ENCODE assay signal across 36 cellular contexts in the genomic region with DNA sequence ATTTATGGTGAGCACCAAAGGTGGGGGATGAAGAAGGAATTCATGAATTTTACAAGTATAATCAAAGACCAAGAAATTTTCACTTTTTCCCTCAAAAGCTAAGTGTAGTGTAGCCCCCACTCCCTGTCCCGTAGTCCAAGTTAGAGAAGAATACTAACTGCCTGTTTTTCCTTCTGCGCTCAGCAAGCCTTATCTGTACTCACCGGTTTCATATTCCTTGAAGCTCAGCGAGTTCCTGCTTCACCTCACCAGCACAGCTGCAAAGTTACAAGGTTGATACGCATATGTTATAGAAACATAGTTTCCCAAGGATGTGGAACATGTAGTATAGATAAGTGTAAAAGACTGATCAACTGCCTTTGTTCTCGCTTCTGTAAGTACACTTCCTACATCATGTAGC.
"Had no signal": no experiment of that assay in that cellular context is flagged by ENCODE, and none has a peak within 500 bp of the region (broad histone marks: within the 10 kb centered on the region; RNA-seq: fewer than 3 reads in every experiment).

No MANE protein-coding gene starts in this region.

- H3K36me3 Mint-ChIP-seq: activated CD8-positive, alpha-beta memory T cell treated with anti-CD3 and anti-CD28 coated beads, Interleukin-2, amount 10 ng/mL, durations not matched to agents 7 days and 5 days; activated naive CD8-positive, alpha-beta T cell treated with anti-CD3 and anti-CD28 coated beads for 36 hours; T-cell had no signal

- H3K4me1 Mint-ChIP-seq: activated B cell treated with CpG ODN at 0.5 μM for 24 hours had no signal

- H3K4me2 ChIP-seq: KMS-11, PC-9 had no signal

- H3K27me3 Mint-ChIP-seq: activated CD4-positive, alpha-beta memory T cell treated with anti-CD3 and anti-CD28 coated beads, Interleukin-2, amount 10 ng/mL, durations not matched to agents 7 days and 5 days; activated CD8-positive, alpha-beta memory T cell treated with anti-CD3 and anti-CD28 coated beads, Interleukin-2, amount 10 ng/mL, durations not matched to agents 7 days and 5 days; activated naive CD8-positive, alpha-beta T cell treated with anti-CD3 and anti-CD28 coated beads for 36 hours; activated T-helper 17 cell treated with anti-CD3 and anti-CD28 coated beads, Interleukin-2, amount 50 U/mL, for 72 hours had no signal

- H3K27me3 ChIP-seq: cardiac muscle cell had no signal

- H3K27ac Mint-ChIP-seq: activated B cell treated with CpG ODN at 0.5 μM for 24 hours; activated CD4-positive, alpha-beta memory T cell treated with anti-CD3 and anti-CD28 coated beads, Interleukin-2, amount 10 ng/mL, durations not matched to agents 7 days and 5 days; activated CD8-positive, alpha-beta memory T cell treated with anti-CD3 and anti-CD28 coated beads, Interleukin-2, amount 10 ng/mL, durations not matched to agents 7 days and 5 days; activated naive CD8-positive, alpha-beta T cell treated with anti-CD3 and anti-CD28 coated beads for 36 hours; activated T-helper 17 cell treated with anti-CD3 and anti-CD28 coated beads, Interleukin-2, amount 50 U/mL, for 72 hours; T-cell had no signal

- H3K4me3 ChIP-seq: cardiac muscle cell, PC-9 had no signal

- H3K9ac ChIP-seq: KMS-11 had no signal

- H3K36me3 ChIP-seq: cardiac muscle cell had no signal

- H3K9me3 Mint-ChIP-seq: activated B cell treated with CpG ODN at 0.5 μM for 24 hours; activated naive CD8-positive, alpha-beta T cell treated with anti-CD3 and anti-CD28 coated beads for 36 hours; activated T-helper 17 cell treated with anti-CD3 and anti-CD28 coated beads, Interleukin-2, amount 50 U/mL, for 72 hours; central memory CD8-positive, alpha-beta T cell had no signal

- ATAC-seq: activated CD8-positive, alpha-beta memory T cell treated with anti-CD3 and anti-CD28 coated beads, Interleukin-2, amount 10 ng/mL, durations not matched to agents 7 days and 5 days; activated T-helper 17 cell treated with anti-CD3 and anti-CD28 coated beads, Interleukin-2, amount 50 U/mL, for 72 hours; Right ventricle myocardium inferior; SK-N-SH treated with all-trans-retinoic acid at 6 μM for 48 hours; T-cell had no signal

- H2AFZ ChIP-seq: PC-9 had no signal

- H3K27ac ChIP-seq: cardiac muscle cell, KMS-11, PC-9, RWPE1, VCaP had no signal

- FAIRE-seq: RCC 7860 had no signal

- H3K4me3 Mint-ChIP-seq: activated B cell treated with CpG ODN at 0.5 μM for 24 hours; activated CD4-positive, alpha-beta memory T cell treated with anti-CD3 and anti-CD28 coated beads, Interleukin-2, amount 10 ng/mL, durations not matched to agents 7 days and 5 days; activated CD8-positive, alpha-beta memory T cell treated with anti-CD3 and anti-CD28 coated beads, Interleukin-2, amount 10 ng/mL, durations not matched to agents 7 days and 5 days; activated naive CD8-positive, alpha-beta T cell treated with anti-CD3 and anti-CD28 coated beads for 36 hours; activated T-helper 17 cell treated with anti-CD3 and anti-CD28 coated beads, Interleukin-2, amount 50 U/mL, for 72 hours; central memory CD8-positive, alpha-beta T cell; T-cell had no signal

- DNase-seq: activated B cell treated with CpG ODN at 0.5 μM for 24 hours; activated CD4-positive, alpha-beta memory T cell treated with anti-CD3 and anti-CD28 coated beads, Interleukin-2, amount 10 ng/mL, durations not matched to agents 7 days and 5 days; activated CD4-positive, alpha-beta T cell treated with anti-CD3 and anti-CD28 coated beads for 1 hour; activated CD4-positive, alpha-beta T cell treated with anti-CD3 and anti-CD28 coated beads for 48 hours; activated CD8-positive, alpha-beta memory T cell treated with anti-CD3 and anti-CD28 coated beads for 24 hours; activated CD8-positive, alpha-beta memory T cell treated with anti-CD3 and anti-CD28 coated beads, Interleukin-2, amount 10 ng/mL, durations not matched to agents 7 days and 5 days; activated CD8-positive, alpha-beta memory T cell treated with anti-CD3 and anti-CD28 coated beads, Interleukin-2, amount 50 U/mL, for 48 hours; activated effector memory CD4-positive, alpha-beta T cell treated with anti-CD3 and anti-CD28 coated beads, Interleukin-2, amount 50 U/mL, for 16 hours; activated naive CD4-positive, alpha-beta T cell; activated naive CD4-positive, alpha-beta T cell treated with anti-CD3 and anti-CD28 coated beads, Interleukin-2, amount 50 U/mL, for 16 hours; activated naive CD8-positive, alpha-beta T cell treated with anti-CD3 and anti-CD28 coated beads for 36 hours; activated T-cell treated with anti-CD3 and anti-CD28 coated beads, Interleukin-2, amount 50 U/mL, for 48 hours; amniotic stem cell; aorta; MM.1S; MV-4-11; NCI-H1092; NCI-H1436 treated with DMSO at 0.1 percent for 48 hours; NCI-H1694 treated with DMSO at 0.1 percent for 48 hours; NCI-H2029; NCI-H345; NCI-H524 treated with DMSO at 0.1 percent for 48 hours; PC-9; SIG-M5; T-cell; T-helper 2 cell; T-helper 9 cell had no signal
